Comparison of ENCODE assay signal across 12 cellular contexts in the genomic region with DNA sequence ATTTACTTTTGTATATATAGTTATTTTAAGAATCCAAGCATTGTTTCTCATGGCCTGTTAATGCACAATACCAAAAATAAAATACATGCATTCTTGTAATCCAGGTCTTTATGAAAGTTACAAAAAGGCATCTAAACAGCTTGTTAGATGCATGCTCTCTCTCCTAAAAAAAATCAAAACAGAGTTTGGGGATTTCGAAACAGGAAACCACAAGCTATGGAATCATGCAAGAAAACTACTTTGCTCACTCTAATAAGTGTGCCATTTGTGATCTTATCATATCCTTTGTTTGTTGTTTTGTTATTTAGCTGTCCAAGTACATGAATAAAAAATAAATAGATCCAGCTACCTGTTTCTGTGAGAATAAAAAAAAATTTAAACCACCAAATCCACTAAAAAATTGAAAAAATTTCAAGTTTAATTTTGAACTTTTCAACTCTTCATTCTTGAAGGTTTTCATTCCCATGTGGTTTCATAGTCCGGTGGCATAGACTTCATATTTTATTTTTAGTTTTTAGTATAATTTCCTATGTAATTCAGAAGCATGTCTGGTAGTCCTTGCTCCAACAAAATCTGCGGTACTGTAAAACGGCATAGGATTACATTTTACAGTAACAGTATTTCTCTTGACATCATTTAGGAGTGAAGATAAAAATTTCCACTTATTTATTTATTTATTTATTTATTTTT. TPM values are rescaled to one million over a fixed set of nuclear protein-coding genes. Genes with fewer than 3 reads are reported as not detected.
A peak's percentile ranks its signal among the peaks of the same experiment; 100 is the strongest.
DNase-seq lines count a peak whose midpoint lies in the region; ATAC-seq lines count a peak whose summit lies in the region.
"Had no signal": no experiment of that assay in that cellular context is flagged by ENCODE, and none has a peak within 500 bp of the region (broad histone marks: within the 10 kb centered on the region; RNA-seq: fewer than 3 reads in every experiment).

No MANE protein-coding gene starts in this region.

- DNase-seq in AG08395 (ENCODE audit: low spot score) (peak; percentile 66), H4 (ENCODE audit: low spot score) (peak; percentile 50), amniotic epithelial cell (ENCODE audit: low read depth) (peak; percentile 83), hepatic stellate cell (ENCODE audit: low spot score) (peak; percentile 45), nucleus accumbens (lab: John Stamatoyannopoulos, UW) (no peak), NCI-H1694 (lab: John Stamatoyannopoulos, UW) (no peak)
- DNase-seq: activated CD4-positive, alpha-beta T cell treated with anti-CD3 and anti-CD28 coated beads for 4 hours; mesendoderm; stimulated activated CD4-positive, alpha-beta T cell treated with anti-CD3 and anti-CD28 coated beads, Interleukin-1b, Interleukin-23, amount 100 ng/mL, for 48 hours; T-helper 1 cell had no signal

- ATAC-seq in HG02571 (IDR thresholded peaks at IDR 0.05; ENCODE audit: unreplicated experiment) = no peak
- ATAC-seq in HG03045 (IDR thresholded peaks at IDR 0.05; ENCODE audit: unreplicated experiment) = no peak

RNA-seq across cellular contexts. Expression of gene ATG4C, which starts 1.6 kb away (rescaled TPM):
- 14.1 and 19.3 TPM in 2 replicates for total RNA-seq in H4 (2014; rRNA removed; shearing (Covaris generic))

Comparison
In these comparisons a context has a peak if more than half of its experiments do, and no peak if none do; other contexts are left out.
1. DNase-seq: peak in AG08395 (single experiment), H4 (single experiment), amniotic epithelial cell (single experiment) and hepatic stellate cell (single experiment); none in nucleus accumbens (0 of 56) and NCI-H1694 (single experiment).